ENCODE assay signal across 8 cellular contexts in the genomic region with DNA sequence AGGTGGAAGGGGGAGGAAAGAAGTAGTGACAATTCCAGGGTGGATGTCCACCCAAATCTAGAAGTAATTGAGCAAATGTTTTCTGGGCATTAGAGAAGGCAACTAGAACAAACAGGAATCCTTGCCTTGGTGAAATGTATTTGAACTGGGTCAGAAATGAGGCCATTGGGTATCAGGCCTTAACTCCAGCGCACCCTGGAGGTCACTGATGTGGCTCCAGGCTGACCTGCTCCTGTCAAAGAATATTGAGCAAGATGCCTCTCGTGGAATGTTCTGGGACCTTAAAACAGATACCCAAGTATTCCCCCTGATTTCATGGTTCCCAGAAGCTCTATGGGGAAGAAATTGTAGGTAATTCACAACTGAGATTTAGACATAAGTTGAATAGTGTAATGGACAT. TPM values are rescaled to one million over a fixed set of nuclear protein-coding genes. Genes with fewer than 3 reads are reported as not detected.
DNase-seq lines count a peak whose midpoint lies in the region; ATAC-seq and TF ChIP-seq lines count a peak whose summit lies in the region.

No MANE protein-coding gene starts in this region.

- no peak overlapping the region for H3K9ac ChIP-seq in OCI-LY3 (ENCODE audit: low read length)
- H3K9ac ChIP-seq in endodermal cell (ENCODE audit: extremely low read depth, low read length, poor library complexity, severe bottlenecking): no peak overlapping the region

- no peak for ATAC-seq in activated CD8-positive, alpha-beta memory T cell treated with anti-CD3 and anti-CD28 coated beads, Interleukin-2, amount 10 ng/mL, durations not matched to agents 7 days and 5 days
- ATAC-seq in HG03469 (IDR thresholded peaks at IDR 0.05; ENCODE audit: unreplicated experiment): no peak
- no peak for ATAC-seq in GM21786 (IDR thresholded peaks at IDR 0.05; ENCODE audit: unreplicated experiment)

- H3K27me3 ChIP-seq in OCI-LY3 (ENCODE audit: low read depth, low read length) (no peaks in the 10 kb centered on the region), endodermal cell (ENCODE audit: control insufficient read depth, insufficient read depth, low read length, poor library complexity, severe bottlenecking) (peaks cover 18% of the 10 kb centered on the region)

- H2AFZ ChIP-seq in OCI-LY3 (ENCODE audit: low read depth, low read length): no peak overlapping the region

- DNase-seq in activated CD8-positive, alpha-beta memory T cell treated with anti-CD3 and anti-CD28 coated beads, Interleukin-2, amount 10 ng/mL, durations not matched to agents 7 days and 5 days: no peak
- DNase-seq in activated CD8-positive, alpha-beta memory T cell treated with anti-CD3 and anti-CD28 coated beads, Interleukin-2, amount 50 U/mL, for 48 hours: no peak
- DNase-seq in endodermal cell (peak; percentile 91), osteocyte (ENCODE audit: extremely low spot score, unreplicated experiment) (no peak), HFFc6 (no peak)

- no peak overlapping the region for H3K4me2 ChIP-seq in OCI-LY3 (ENCODE audit: low read length)

- no peak overlapping the region for H3K4me3 Mint-ChIP-seq in activated CD8-positive, alpha-beta memory T cell treated with anti-CD3 and anti-CD28 coated beads, Interleukin-2, amount 10 ng/mL, durations not matched to agents 7 days and 5 days
- H3K4me3 Mint-ChIP-seq in endodermal cell: no peak overlapping the region
- no peak overlapping the region for H3K4me3 Mint-ChIP-seq in osteocyte (ENCODE audit: unreplicated experiment)
- H3K4me3 Mint-ChIP-seq in HFFc6: no peak overlapping the region

- peaks cover 46% of the 10 kb centered on the region for H3K36me3 Mint-ChIP-seq in activated CD8-positive, alpha-beta memory T cell treated with anti-CD3 and anti-CD28 coated beads, Interleukin-2, amount 10 ng/mL, durations not matched to agents 7 days and 5 days
- H3K36me3 Mint-ChIP-seq in endodermal cell (ENCODE audit: low read depth): peaks cover 14% of the 10 kb centered on the region
- no peaks in the 10 kb centered on the region for H3K36me3 Mint-ChIP-seq in osteocyte (ENCODE audit: unreplicated experiment)
- no peaks in the 10 kb centered on the region for H3K36me3 Mint-ChIP-seq in HFFc6 (ENCODE audit: low read depth)

- H3K79me2 ChIP-seq in OCI-LY3 (ENCODE audit: low read length): peaks cover 45% of the 10 kb centered on the region

- CTCF ChIA-PET in activated CD8-positive, alpha-beta memory T cell treated with anti-CD3 and anti-CD28 coated beads, Interleukin-2, amount 10 ng/mL, durations not matched to agents 7 days and 5 days (lab: Charles Lee): interaction anchor here (2.8 kb wide), 1 partner anchor 67 kb away, joined by 14 read pairs; no protein-coding TSS in a partner anchor

- no peak overlapping the region for H3K27ac ChIP-seq in OCI-LY3 (ENCODE audit: low read length)
- H3K27ac ChIP-seq in endodermal cell (ENCODE audit: low read depth, low read length): no peak overlapping the region

- no peak overlapping the region for H3K4me3 ChIP-seq in OCI-LY3 (ENCODE audit: low read length)
- H3K4me3 ChIP-seq in endodermal cell (ENCODE audit: low read length): no peak overlapping the region

- H3K9me3 Mint-ChIP-seq in activated CD8-positive, alpha-beta memory T cell treated with anti-CD3 and anti-CD28 coated beads, Interleukin-2, amount 10 ng/mL, durations not matched to agents 7 days and 5 days (ENCODE audit: low read depth): no peaks in the 10 kb centered on the region
- H3K9me3 Mint-ChIP-seq in endodermal cell (peaks cover 9% of the 10 kb centered on the region), osteocyte (ENCODE audit: unreplicated experiment) (no peaks in the 10 kb centered on the region), HFFc6 (no peaks in the 10 kb centered on the region)

- H3K9me3 ChIP-seq in OCI-LY3 (ENCODE audit: insufficient read depth, low read length) (no peaks in the 10 kb centered on the region), endodermal cell (ENCODE audit: control insufficient read depth, low read length) (no peaks in the 10 kb centered on the region)

- H4K20me1 ChIP-seq in OCI-LY3 (ENCODE audit: insufficient read depth, low read length): peaks cover 31% of the 10 kb centered on the region

- no peaks in the 10 kb centered on the region for H3K27me3 Mint-ChIP-seq in activated CD8-positive, alpha-beta memory T cell treated with anti-CD3 and anti-CD28 coated beads, Interleukin-2, amount 10 ng/mL, durations not matched to agents 7 days and 5 days
- H3K27me3 Mint-ChIP-seq in endodermal cell (ENCODE audit: insufficient read depth) (peaks cover 22% of the 10 kb centered on the region), osteocyte (ENCODE audit: unreplicated experiment) (peaks cover 34% of the 10 kb centered on the region), HFFc6 (ENCODE audit: insufficient read depth) (peaks cover 35% of the 10 kb centered on the region)

- TF ChIP-seq CTCF in OCI-LY3 (IDR thresholded peaks at IDR 0.05; ENCODE audit: low read depth, low read length) (peak; percentile 65), endodermal cell (conservative IDR thresholded peaks at IDR 0.05) (peak; percentile 81), osteocyte (IDR thresholded peaks at IDR 0.05) (peak; percentile 48), HFFc6 (IDR thresholded peaks at IDR 0.05) (no peak; the same call in 1 of the 2 replicates)

- 28 to 53% methylated on average over 2 of the region's 2 CpGs for WGBS in endodermal cell (ENCODE audit: insufficient coverage in 1 of 2, insufficient read length in 1 of 2), 2 experiments

- H3K4me1 ChIP-seq in OCI-LY3 (ENCODE audit: low read length): peaks cover 11% of the 10 kb centered on the region
- H3K4me1 ChIP-seq in endodermal cell (ENCODE audit: control insufficient read depth, insufficient read depth, low read length): no peaks in the 10 kb centered on the region

- H3K27ac Mint-ChIP-seq in activated CD8-positive, alpha-beta memory T cell treated with anti-CD3 and anti-CD28 coated beads, Interleukin-2, amount 10 ng/mL, durations not matched to agents 7 days and 5 days: peak overlapping the region; percentile 8
- H3K27ac Mint-ChIP-seq in endodermal cell (no peak overlapping the region), osteocyte (ENCODE audit: unreplicated experiment) (no peak overlapping the region), HFFc6 (no peak overlapping the region)

- H3K4me1 Mint-ChIP-seq in activated CD8-positive, alpha-beta memory T cell treated with anti-CD3 and anti-CD28 coated beads, Interleukin-2, amount 10 ng/mL, durations not matched to agents 7 days and 5 days: peaks cover 34% of the 10 kb centered on the region
- peaks cover 11% of the 10 kb centered on the region for H3K4me1 Mint-ChIP-seq in endodermal cell
- peaks cover 15% of the 10 kb centered on the region for H3K4me1 Mint-ChIP-seq in osteocyte (ENCODE audit: unreplicated experiment)
- peaks cover 7% of the 10 kb centered on the region for H3K4me1 Mint-ChIP-seq in HFFc6 (ENCODE audit: low read depth)

- H3K36me3 ChIP-seq in OCI-LY3 (replicated peaks; ENCODE audit: low read depth, low read length) (peaks cover 31% of the 10 kb centered on the region), endodermal cell (ENCODE audit: control insufficient read depth, insufficient read depth, low read length) (no peaks in the 10 kb centered on the region)

RNA-seq across cellular contexts. Expression of a gene that starts 6.9 kb away (rescaled TPM):
- total RNA-seq in activated CD8-positive, alpha-beta memory T cell treated with anti-CD3 and anti-CD28 coated beads, Interleukin-2, amount 10 ng/mL, durations not matched to agents 7 days and 5 days: 100 to 1,000 TPM; 113 to 150 TPM
- 10 to 100 TPM; 13.5 to 20.6 TPM for total RNA-seq in endodermal cell
- polyA plus RNA-seq in endodermal cell (2013, experiment 1 of 2): 3.2 TPM
- polyA plus RNA-seq in endodermal cell (2013, experiment 2 of 2): 1.9 TPM
- total RNA-seq in osteocyte: 4.7 and 5.5 TPM in 2 replicates
- total RNA-seq in HFFc6 (2021; fragmentation: NEBNext Ultra II Directional; extraction: Animal tissue kit (Norgen Biotek cat#: 25700)): 1 to 10 TPM; 1.6 to 4.8 (median 1.9) TPM

RNA-seq across cellular contexts. Expression of a gene that starts 9.3 kb away (rescaled TPM):
- total RNA-seq in activated CD8-positive, alpha-beta memory T cell treated with anti-CD3 and anti-CD28 coated beads, Interleukin-2, amount 10 ng/mL, durations not matched to agents 7 days and 5 days: 100 to 1,000 TPM; 276 to 299 TPM
- total RNA-seq in endodermal cell (1 to 10 TPM; 1.7 to 1.9 TPM), osteocyte (1.8 and 2.0 TPM in 2 replicates)
- polyA plus RNA-seq in endodermal cell (2013, experiment 1 of 2): 1.0 TPM
- 1.0 TPM for polyA plus RNA-seq in endodermal cell (2013, experiment 2 of 2)
- 1 to 10 TPM in 5 of 6 experiments, under 1 TPM in 1; 0.94 to 3.8 (median 1.9) TPM for total RNA-seq in HFFc6 (2021; fragmentation: NEBNext Ultra II Directional; extraction: Animal tissue kit (Norgen Biotek cat#: 25700))

Comparison
In these comparisons a context has a peak if more than half of its experiments do, and no peak if none do; other contexts are left out.
1. RNA of a gene that starts 6.9 kb away (total RNA-seq): 113 to 150 TPM in activated CD8-positive, alpha-beta memory T cell treated with anti-CD3 and anti-CD28 coated beads, Interleukin-2, amount 10 ng/mL, durations not matched to agents 7 days and 5 days; 13.5 to 20.6 TPM in endodermal cell, 4.7 to 5.5 TPM in osteocyte and 1.6 to 4.8 TPM in HFFc6; every median in the first group is over 4 times any median in the second.
2. RNA of a gene that starts 9.3 kb away (total RNA-seq): 276 to 299 TPM in activated CD8-positive, alpha-beta memory T cell treated with anti-CD3 and anti-CD28 coated beads, Interleukin-2, amount 10 ng/mL, durations not matched to agents 7 days and 5 days; 0.94 to 3.8 TPM in HFFc6, 1.8 to 2.0 TPM in osteocyte and 1.7 to 1.9 TPM in endodermal cell; every median in the first group is over 10 times any median in the second.